20 cellular contexts compared by ENCODE assay signal in the genomic region with DNA sequence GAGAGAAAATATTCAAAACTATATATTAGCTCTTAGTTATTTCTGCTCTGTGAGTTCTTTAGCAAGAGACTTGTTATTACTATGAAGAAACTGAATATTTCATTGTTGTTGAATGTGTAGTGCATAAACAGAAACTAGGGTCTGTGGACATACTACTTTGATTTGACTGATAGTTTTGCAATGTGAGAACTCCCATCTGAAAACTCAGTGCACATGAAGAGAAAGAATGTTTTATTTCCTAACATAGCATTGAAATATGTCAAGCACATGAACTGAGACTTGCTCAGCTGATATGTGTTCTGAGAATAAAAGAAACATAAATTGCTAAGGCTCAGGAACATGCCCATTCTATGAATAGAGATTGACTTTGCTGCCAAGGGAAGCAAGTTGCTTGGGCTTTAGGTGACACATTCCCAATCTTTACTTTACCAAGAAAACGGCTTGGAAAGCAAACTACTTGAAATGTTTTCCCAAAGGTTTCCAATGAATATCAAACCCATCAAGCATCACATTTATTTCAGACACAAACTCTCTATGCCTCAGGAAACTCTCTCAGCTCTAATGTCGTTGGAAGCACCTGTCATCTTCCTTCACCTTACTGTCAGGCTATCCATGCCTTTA.
DNase-seq lines count a peak whose midpoint lies in the region; ATAC-seq and TF ChIP-seq lines count a peak whose summit lies in the region.
"Had no signal": no experiment of that assay in that cellular context is flagged by ENCODE, and none has a peak within 500 bp of the region (broad histone marks: within the 10 kb centered on the region; RNA-seq: fewer than 3 reads in every experiment).

No MANE protein-coding gene starts in this region.

- no peaks in the 10 kb centered on the region for H3K27me3 Mint-ChIP-seq in activated naive CD8-positive, alpha-beta T cell treated with anti-CD3 and anti-CD28 coated beads, Interleukin-2, amount 50 U/mL, for 24 hours
- H3K27me3 Mint-ChIP-seq: CD4-positive, alpha-beta memory T cell; IgD-negative memory B cell had no signal

- no peak overlapping the region for H3K27ac Mint-ChIP-seq in activated naive CD8-positive, alpha-beta T cell treated with anti-CD3 and anti-CD28 coated beads, Interleukin-2, amount 50 U/mL, for 24 hours
- H3K27ac Mint-ChIP-seq: CD14-positive monocyte; CD4-positive, alpha-beta memory T cell; HFFc6; IgD-negative memory B cell had no signal

- no peaks in the 10 kb centered on the region for H3K9me3 Mint-ChIP-seq in activated naive CD8-positive, alpha-beta T cell treated with anti-CD3 and anti-CD28 coated beads, Interleukin-2, amount 50 U/mL, for 24 hours
- H3K9me3 Mint-ChIP-seq: IgD-negative memory B cell had no signal

- DNase-seq in AG10803 (ENCODE audit: low read depth) = peak; percentile 34
- peak; percentile 7 for DNase-seq in amniotic epithelial cell (ENCODE audit: low read depth)
- peak; percentile 43 for DNase-seq in inferior parietal cortex (ENCODE audit: extremely low spot score)
- peak; percentile 62 for DNase-seq in superior temporal gyrus (ENCODE audit: extremely low spot score)
- no peak for DNase-seq in activated naive CD8-positive, alpha-beta T cell treated with anti-CD3 and anti-CD28 coated beads, Interleukin-2, amount 50 U/mL, for 24 hours
- DNase-seq in AG20443 (ENCODE audit: low spot score) = no peak
- DNase-seq: ACHN; CD4-positive, alpha-beta memory T cell; DMS153; DMS79; GDM1; GOT3; H7; HFFc6 had no signal

- H3K4me1 Mint-ChIP-seq in activated naive CD8-positive, alpha-beta T cell treated with anti-CD3 and anti-CD28 coated beads, Interleukin-2, amount 50 U/mL, for 24 hours = no peaks in the 10 kb centered on the region
- H3K4me1 Mint-ChIP-seq: CD14-positive monocyte; CD4-positive, alpha-beta memory T cell; IgD-negative memory B cell had no signal

- ATAC-seq in activated naive CD8-positive, alpha-beta T cell treated with anti-CD3 and anti-CD28 coated beads, Interleukin-2, amount 50 U/mL, for 24 hours = no peak
- ATAC-seq in GM19351 (IDR thresholded peaks at IDR 0.05; ENCODE audit: unreplicated experiment) = no peak
- ATAC-seq: HCT116, HepG2 had no signal

- H3K4me3 Mint-ChIP-seq in activated naive CD8-positive, alpha-beta T cell treated with anti-CD3 and anti-CD28 coated beads, Interleukin-2, amount 50 U/mL, for 24 hours = no peak overlapping the region
- H3K4me3 Mint-ChIP-seq: CD14-positive monocyte; CD4-positive, alpha-beta memory T cell; HFFc6; IgD-negative memory B cell had no signal

- no peak overlapping the region for H3K4me3 ChIP-seq in AG10803 (ENCODE audit: low read length)
- H3K4me3 ChIP-seq: BLaER1 had no signal

- no peaks in the 10 kb centered on the region for H3K36me3 Mint-ChIP-seq in activated naive CD8-positive, alpha-beta T cell treated with anti-CD3 and anti-CD28 coated beads, Interleukin-2, amount 50 U/mL, for 24 hours (ENCODE audit: low read depth)
- H3K36me3 Mint-ChIP-seq: CD14-positive monocyte; CD4-positive, alpha-beta memory T cell; IgD-negative memory B cell had no signal

- no peak for TF ChIP-seq CTCF in AG10803 (conservative IDR thresholded peaks at IDR 0.05; ENCODE audit: low read length)

Comparison
In these comparisons a context has a peak if more than half of its experiments do, and no peak if none do; other contexts are left out.
1. DNase-seq: peak in AG10803 (single experiment), amniotic epithelial cell (single experiment), inferior parietal cortex (single experiment) and superior temporal gyrus (single experiment); none in activated naive CD8-positive, alpha-beta T cell treated with anti-CD3 and anti-CD28 coated beads, Interleukin-2, amount 50 U/mL, for 24 hours (single experiment) and AG20443 (single experiment).